ENCODE assay signal across 1 cellular context in the genomic region with DNA sequence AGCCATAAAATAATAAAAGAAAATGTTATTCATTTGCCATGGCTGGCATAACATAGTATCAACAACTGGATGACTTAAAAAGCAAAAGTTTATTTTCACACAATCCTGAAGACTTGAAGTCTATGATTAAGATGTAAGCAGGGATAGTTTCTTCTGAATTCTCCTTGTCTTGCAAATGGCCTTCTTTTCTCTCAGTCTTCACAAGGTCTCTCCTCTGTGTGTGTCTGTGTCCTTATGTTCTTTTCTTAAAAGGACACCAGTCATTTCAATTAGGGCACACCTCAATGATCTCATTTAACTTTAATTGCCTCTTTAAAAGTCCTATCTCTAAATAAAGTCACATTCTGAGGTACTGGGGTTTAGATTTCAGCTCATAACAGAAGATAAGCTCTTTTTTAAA.
TF ChIP-seq lines count a peak whose summit lies in the region.

No MANE protein-coding gene starts in this region.

TF ChIP-seq in GM23338, 12 proteins besides CTCF, POLR2A, EP300 and RAD21 (continued from another document):
- TF ChIP-seq, protein P1, sequence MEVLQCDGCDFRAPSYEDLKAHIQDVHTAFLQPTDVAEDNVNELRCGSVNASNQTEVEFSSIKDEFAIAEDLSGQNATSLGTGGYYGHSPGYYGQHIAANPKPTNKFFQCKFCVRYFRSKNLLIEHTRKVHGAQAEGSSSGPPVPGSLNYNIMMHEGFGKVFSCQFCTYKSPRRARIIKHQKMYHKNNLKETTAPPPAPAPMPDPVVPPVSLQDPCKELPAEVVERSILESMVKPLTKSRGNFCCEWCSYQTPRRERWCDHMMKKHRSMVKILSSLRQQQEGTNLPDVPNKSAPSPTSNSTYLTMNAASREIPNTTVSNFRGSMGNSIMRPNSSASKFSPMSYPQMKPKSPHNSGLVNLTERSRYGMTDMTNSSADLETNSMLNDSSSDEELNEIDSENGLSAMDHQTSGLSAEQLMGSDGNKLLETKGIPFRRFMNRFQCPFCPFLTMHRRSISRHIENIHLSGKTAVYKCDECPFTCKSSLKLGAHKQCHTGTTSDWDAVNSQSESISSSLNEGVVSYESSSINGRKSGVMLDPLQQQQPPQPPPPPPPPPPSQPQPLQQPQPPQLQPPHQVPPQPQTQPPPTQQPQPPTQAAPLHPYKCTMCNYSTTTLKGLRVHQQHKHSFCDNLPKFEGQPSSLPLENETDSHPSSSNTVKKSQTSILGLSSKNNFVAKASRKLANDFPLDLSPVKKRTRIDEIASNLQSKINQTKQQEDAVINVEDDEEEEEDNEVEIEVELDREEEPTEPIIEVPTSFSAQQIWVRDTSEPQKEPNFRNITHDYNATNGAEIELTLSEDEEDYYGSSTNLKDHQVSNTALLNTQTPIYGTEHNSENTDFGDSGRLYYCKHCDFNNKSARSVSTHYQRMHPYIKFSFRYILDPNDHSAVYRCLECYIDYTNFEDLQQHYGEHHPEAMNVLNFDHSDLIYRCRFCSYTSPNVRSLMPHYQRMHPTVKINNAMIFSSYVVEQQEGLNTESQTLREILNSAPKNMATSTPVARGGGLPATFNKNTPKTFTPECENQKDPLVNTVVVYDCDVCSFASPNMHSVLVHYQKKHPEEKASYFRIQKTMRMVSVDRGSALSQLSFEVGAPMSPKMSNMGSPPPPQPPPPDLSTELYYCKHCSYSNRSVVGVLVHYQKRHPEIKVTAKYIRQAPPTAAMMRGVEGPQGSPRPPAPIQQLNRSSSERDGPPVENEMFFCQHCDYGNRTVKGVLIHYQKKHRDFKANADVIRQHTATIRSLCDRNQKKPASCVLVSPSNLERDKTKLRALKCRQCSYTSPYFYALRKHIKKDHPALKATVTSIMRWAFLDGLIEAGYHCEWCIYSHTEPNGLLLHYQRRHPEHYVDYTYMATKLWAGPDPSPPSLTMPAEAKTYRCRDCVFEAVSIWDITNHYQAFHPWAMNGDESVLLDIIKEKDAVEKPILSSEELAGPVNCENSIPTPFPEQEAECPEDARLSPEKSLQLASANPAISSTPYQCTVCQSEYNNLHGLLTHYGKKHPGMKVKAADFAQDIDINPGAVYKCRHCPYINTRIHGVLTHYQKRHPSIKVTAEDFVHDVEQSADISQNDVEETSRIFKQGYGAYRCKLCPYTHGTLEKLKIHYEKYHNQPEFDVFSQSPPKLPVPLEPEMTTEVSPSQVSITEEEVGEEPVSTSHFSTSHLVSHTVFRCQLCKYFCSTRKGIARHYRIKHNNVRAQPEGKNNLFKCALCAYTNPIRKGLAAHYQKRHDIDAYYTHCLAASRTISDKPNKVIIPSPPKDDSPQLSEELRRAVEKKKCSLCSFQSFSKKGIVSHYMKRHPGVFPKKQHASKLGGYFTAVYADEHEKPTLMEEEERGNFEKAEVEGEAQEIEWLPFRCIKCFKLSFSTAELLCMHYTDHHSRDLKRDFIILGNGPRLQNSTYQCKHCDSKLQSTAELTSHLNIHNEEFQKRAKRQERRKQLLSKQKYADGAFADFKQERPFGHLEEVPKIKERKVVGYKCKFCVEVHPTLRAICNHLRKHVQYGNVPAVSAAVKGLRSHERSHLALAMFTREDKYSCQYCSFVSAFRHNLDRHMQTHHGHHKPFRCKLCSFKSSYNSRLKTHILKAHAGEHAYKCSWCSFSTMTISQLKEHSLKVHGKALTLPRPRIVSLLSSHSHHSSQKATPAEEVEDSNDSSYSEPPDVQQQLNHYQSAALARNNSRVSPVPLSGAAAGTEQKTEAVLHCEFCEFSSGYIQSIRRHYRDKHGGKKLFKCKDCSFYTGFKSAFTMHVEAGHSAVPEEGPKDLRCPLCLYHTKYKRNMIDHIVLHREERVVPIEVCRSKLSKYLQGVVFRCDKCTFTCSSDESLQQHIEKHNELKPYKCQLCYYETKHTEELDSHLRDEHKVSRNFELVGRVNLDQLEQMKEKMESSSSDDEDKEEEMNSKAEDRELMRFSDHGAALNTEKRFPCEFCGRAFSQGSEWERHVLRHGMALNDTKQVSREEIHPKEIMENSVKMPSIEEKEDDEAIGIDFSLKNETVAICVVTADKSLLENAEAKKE (CRISPR knock-in tag; IDR thresholded peaks at IDR 0.05), result no peak
- TF ChIP-seq NANOG (IDR thresholded peaks at IDR 0.05; ENCODE audit: borderline replicate concordance) (no peak), CREB1 (CRISPR knock-in tag; IDR thresholded peaks at IDR 0.05; ENCODE audit: low read depth) (no peak), POLR2AphosphoS5 (IDR thresholded peaks at IDR 0.05; ENCODE audit: low read depth) (no peak), ZNF114 (CRISPR knock-in tag; IDR thresholded peaks at IDR 0.05) (no peak), JUNB (IDR thresholded peaks at IDR 0.05; ENCODE audit: unreplicated experiment) (no peak), ZNF331 (CRISPR knock-in tag; IDR thresholded peaks at IDR 0.05; ENCODE audit: low read depth) (no peak), STAT1 (IDR thresholded peaks at IDR 0.05; ENCODE audit: unreplicated experiment) (no peak), EZH2 (IDR thresholded peaks at IDR 0.05; ENCODE audit: low read depth, unreplicated experiment) (no peak)
- TF ChIP-seq, protein P2, sequence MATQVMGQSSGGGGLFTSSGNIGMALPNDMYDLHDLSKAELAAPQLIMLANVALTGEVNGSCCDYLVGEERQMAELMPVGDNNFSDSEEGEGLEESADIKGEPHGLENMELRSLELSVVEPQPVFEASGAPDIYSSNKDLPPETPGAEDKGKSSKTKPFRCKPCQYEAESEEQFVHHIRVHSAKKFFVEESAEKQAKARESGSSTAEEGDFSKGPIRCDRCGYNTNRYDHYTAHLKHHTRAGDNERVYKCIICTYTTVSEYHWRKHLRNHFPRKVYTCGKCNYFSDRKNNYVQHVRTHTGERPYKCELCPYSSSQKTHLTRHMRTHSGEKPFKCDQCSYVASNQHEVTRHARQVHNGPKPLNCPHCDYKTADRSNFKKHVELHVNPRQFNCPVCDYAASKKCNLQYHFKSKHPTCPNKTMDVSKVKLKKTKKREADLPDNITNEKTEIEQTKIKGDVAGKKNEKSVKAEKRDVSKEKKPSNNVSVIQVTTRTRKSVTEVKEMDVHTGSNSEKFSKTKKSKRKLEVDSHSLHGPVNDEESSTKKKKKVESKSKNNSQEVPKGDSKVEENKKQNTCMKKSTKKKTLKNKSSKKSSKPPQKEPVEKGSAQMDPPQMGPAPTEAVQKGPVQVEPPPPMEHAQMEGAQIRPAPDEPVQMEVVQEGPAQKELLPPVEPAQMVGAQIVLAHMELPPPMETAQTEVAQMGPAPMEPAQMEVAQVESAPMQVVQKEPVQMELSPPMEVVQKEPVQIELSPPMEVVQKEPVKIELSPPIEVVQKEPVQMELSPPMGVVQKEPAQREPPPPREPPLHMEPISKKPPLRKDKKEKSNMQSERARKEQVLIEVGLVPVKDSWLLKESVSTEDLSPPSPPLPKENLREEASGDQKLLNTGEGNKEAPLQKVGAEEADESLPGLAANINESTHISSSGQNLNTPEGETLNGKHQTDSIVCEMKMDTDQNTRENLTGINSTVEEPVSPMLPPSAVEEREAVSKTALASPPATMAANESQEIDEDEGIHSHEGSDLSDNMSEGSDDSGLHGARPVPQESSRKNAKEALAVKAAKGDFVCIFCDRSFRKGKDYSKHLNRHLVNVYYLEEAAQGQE (IDR thresholded peaks at IDR 0.05; ENCODE audit: unreplicated experiment), result no peak
- TF ChIP-seq, protein P3, sequence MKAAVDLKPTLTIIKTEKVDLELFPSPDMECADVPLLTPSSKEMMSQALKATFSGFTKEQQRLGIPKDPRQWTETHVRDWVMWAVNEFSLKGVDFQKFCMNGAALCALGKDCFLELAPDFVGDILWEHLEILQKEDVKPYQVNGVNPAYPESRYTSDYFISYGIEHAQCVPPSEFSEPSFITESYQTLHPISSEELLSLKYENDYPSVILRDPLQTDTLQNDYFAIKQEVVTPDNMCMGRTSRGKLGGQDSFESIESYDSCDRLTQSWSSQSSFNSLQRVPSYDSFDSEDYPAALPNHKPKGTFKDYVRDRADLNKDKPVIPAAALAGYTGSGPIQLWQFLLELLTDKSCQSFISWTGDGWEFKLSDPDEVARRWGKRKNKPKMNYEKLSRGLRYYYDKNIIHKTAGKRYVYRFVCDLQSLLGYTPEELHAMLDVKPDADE (IDR thresholded peaks at IDR 0.05), result no peak
